Comparison of ENCODE assay signal across 1 cellular context in genomic region chr2:61764035-61764800, GRCh38.
TF ChIP-seq lines count a peak whose summit lies in the region.

No MANE protein-coding gene starts in this region.

TF ChIP-seq in HepG2, 621 proteins besides CTCF, POLR2A, EP300 and RAD21 (continued from another document and continues in another):
- TF ChIP-seq, protein P1, sequence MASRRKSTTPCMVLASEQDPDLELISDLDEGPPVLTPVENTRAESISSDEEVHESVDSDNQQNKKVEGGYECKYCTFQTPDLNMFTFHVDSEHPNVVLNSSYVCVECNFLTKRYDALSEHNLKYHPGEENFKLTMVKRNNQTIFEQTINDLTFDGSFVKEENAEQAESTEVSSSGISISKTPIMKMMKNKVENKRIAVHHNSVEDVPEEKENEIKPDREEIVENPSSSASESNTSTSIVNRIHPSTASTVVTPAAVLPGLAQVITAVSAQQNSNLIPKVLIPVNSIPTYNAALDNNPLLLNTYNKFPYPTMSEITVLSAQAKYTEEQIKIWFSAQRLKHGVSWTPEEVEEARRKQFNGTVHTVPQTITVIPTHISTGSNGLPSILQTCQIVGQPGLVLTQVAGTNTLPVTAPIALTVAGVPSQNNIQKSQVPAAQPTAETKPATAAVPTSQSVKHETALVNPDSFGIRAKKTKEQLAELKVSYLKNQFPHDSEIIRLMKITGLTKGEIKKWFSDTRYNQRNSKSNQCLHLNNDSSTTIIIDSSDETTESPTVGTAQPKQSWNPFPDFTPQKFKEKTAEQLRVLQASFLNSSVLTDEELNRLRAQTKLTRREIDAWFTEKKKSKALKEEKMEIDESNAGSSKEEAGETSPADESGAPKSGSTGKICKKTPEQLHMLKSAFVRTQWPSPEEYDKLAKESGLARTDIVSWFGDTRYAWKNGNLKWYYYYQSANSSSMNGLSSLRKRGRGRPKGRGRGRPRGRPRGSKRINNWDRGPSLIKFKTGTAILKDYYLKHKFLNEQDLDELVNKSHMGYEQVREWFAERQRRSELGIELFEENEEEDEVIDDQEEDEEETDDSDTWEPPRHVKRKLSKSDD (CRISPR knock-in tag; IDR thresholded peaks at IDR 0.05; ENCODE audit: low read depth): peak; percentile 73; the same call in 1 of the 2 replicates
- TF ChIP-seq, protein P2, sequence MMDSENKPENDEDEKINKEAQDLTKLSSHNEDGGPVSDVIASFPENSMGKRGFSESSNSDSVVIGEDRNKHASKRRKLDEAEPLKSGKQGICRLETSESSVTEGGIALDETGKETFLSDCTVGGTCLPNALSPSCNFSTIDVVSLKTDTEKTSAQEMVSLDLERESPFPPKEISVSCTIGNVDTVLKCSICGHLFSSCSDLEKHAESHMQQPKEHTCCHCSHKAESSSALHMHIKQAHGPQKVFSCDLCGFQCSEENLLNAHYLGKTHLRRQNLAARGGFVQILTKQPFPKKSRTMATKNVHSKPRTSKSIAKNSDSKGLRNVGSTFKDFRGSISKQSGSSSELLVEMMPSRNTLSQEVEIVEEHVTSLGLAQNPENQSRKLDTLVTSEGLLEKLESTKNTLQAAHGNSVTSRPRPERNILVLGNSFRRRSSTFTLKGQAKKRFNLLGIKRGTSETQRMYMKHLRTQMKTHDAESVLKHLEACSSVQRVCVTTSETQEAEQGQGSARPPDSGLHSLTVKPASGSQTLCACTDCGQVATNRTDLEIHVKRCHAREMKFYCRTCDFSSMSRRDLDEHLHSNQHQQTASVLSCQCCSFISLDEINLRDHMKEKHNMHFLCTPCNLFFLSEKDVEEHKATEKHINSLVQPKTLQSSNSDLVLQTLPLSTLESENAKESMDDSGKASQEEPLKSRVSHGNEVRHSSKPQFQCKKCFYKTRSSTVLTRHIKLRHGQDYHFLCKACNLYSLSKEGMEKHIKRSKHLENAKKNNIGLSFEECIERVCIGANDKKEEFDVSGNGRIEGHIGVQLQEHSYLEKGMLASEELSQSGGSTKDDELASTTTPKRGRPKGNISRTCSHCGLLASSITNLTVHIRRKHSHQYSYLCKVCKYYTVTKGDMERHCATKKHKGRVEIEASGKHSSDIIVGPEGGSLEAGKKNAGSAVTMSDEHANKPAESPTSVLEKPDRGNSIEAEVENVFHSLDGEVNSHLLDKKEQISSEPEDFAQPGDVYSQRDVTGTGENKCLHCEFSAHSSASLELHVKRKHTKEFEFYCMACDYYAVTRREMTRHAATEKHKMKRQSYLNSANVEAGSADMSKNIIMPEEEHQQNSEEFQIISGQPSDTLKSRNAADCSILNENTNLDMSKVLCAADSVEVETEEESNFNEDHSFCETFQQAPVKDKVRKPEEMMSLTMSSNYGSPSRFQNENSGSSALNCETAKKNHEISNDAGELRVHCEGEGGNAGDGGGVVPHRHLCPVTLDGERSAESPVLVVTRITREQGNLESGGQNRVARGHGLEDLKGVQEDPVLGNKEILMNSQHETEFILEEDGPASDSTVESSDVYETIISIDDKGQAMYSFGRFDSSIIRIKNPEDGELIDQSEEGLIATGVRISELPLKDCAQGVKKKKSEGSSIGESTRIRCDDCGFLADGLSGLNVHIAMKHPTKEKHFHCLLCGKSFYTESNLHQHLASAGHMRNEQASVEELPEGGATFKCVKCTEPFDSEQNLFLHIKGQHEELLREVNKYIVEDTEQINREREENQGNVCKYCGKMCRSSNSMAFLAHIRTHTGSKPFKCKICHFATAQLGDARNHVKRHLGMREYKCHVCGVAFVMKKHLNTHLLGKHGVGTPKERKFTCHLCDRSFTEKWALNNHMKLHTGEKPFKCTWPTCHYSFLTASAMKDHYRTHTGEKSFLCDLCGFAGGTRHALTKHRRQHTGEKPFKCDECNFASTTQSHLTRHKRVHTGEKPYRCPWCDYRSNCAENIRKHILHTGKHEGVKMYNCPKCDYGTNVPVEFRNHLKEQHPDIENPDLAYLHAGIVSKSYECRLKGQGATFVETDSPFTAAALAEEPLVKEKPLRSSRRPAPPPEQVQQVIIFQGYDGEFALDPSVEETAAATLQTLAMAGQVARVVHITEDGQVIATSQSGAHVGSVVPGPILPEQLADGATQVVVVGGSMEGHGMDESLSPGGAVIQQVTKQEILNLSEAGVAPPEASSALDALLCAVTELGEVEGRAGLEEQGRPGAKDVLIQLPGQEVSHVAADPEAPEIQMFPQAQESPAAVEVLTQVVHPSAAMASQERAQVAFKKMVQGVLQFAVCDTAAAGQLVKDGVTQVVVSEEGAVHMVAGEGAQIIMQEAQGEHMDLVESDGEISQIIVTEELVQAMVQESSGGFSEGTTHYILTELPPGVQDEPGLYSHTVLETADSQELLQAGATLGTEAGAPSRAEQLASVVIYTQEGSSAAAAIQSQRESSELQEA (CRISPR knock-in tag; IDR thresholded peaks at IDR 0.05; ENCODE audit: not compliant biosample characterization): peak; percentile 67
- peak; percentile 83 for TF ChIP-seq ZNF232 (CRISPR knock-in tag; IDR thresholded peaks at IDR 0.05; ENCODE audit: borderline replicate concordance)
- TF ChIP-seq ZBTB37 (CRISPR knock-in tag; IDR thresholded peaks at IDR 0.05): no peak
- TF ChIP-seq, protein P3, sequence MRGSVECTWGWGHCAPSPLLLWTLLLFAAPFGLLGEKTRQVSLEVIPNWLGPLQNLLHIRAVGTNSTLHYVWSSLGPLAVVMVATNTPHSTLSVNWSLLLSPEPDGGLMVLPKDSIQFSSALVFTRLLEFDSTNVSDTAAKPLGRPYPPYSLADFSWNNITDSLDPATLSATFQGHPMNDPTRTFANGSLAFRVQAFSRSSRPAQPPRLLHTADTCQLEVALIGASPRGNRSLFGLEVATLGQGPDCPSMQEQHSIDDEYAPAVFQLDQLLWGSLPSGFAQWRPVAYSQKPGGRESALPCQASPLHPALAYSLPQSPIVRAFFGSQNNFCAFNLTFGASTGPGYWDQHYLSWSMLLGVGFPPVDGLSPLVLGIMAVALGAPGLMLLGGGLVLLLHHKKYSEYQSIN (CRISPR knock-in tag; IDR thresholded peaks at IDR 0.05; ENCODE audit: borderline replicate concordance): no peak
- no peak for TF ChIP-seq ZFP36 (IDR thresholded peaks at IDR 0.05; ENCODE audit: borderline replicate concordance, low read depth, low read length, partially characterized antibody)
- 0 out of 2 replicates have a peak, but pooled peaks have one; percentile 68 for TF ChIP-seq ZNF274 (CRISPR knock-in tag; IDR thresholded peaks at IDR 0.05)
- no peak; the same call in 1 of the 2 replicates for TF ChIP-seq CSRNP2 (CRISPR knock-in tag; conservative IDR thresholded peaks at IDR 0.05; ENCODE audit: low read depth)
- peak; percentile 87; the same call in 1 of the 2 replicates for TF ChIP-seq MEF2D (CRISPR knock-in tag; IDR thresholded peaks at IDR 0.05)
- peak; percentile 27 for TF ChIP-seq REPIN1 (CRISPR knock-in tag; IDR thresholded peaks at IDR 0.05; ENCODE audit: borderline replicate concordance, low read depth)
- TF ChIP-seq CEBPB (IDR thresholded peaks at IDR 0.05; ENCODE audit: borderline replicate concordance, low read depth, low read length): no peak
- peak; percentile 65 for TF ChIP-seq IKZF4 (CRISPR knock-in tag; IDR thresholded peaks at IDR 0.05; ENCODE audit: borderline replicate concordance, low read depth, not compliant biosample characterization)
- TF ChIP-seq HMG20B (CRISPR knock-in tag; conservative IDR thresholded peaks at IDR 0.05): no peak
- TF ChIP-seq ZNF382 (CRISPR knock-in tag; IDR thresholded peaks at IDR 0.05; ENCODE audit: borderline replicate concordance): no peak
- TF ChIP-seq NR1H2 (CRISPR knock-in tag; IDR thresholded peaks at IDR 0.05; ENCODE audit: borderline replicate concordance, low read depth): no peak
- no peak; the same call in 1 of the 2 replicates for TF ChIP-seq HIC2 (CRISPR knock-in tag; IDR thresholded peaks at IDR 0.05; ENCODE audit: low read depth)
- TF ChIP-seq PCBP2 (optimal IDR thresholded peaks at IDR 0.05; ENCODE audit: low read depth, low read length, poor library complexity, severe bottlenecking): no peak
- no peak for TF ChIP-seq FOXO1 (CRISPR knock-in tag; IDR thresholded peaks at IDR 0.05)
- TF ChIP-seq TOE1 (CRISPR knock-in tag; IDR thresholded peaks at IDR 0.05): peak; percentile 6; the same call in 1 of the 2 replicates
- TF ChIP-seq, protein P4, sequence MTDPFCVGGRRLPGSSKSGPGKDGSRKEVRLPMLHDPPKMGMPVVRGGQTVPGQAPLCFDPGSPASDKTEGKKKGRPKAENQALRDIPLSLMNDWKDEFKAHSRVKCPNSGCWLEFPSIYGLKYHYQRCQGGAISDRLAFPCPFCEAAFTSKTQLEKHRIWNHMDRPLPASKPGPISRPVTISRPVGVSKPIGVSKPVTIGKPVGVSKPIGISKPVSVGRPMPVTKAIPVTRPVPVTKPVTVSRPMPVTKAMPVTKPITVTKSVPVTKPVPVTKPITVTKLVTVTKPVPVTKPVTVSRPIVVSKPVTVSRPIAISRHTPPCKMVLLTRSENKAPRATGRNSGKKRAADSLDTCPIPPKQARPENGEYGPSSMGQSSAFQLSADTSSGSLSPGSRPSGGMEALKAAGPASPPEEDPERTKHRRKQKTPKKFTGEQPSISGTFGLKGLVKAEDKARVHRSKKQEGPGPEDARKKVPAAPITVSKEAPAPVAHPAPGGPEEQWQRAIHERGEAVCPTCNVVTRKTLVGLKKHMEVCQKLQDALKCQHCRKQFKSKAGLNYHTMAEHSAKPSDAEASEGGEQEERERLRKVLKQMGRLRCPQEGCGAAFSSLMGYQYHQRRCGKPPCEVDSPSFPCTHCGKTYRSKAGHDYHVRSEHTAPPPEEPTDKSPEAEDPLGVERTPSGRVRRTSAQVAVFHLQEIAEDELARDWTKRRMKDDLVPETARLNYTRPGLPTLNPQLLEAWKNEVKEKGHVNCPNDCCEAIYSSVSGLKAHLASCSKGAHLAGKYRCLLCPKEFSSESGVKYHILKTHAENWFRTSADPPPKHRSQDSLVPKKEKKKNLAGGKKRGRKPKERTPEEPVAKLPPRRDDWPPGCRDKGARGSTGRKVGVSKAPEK (CRISPR knock-in tag; IDR thresholded peaks at IDR 0.05; ENCODE audit: borderline replicate concordance): no peak
- TF ChIP-seq RBAK (CRISPR knock-in tag; IDR thresholded peaks at IDR 0.05): no peak
- peak; percentile 97 for TF ChIP-seq ZNF501 (CRISPR knock-in tag; IDR thresholded peaks at IDR 0.05)
- no peak for TF ChIP-seq ZMYM2 (CRISPR knock-in tag; IDR thresholded peaks at IDR 0.05)
- peak; percentile 58 for TF ChIP-seq MED1 (CRISPR knock-in tag; IDR thresholded peaks at IDR 0.05)
- 0 out of 2 replicates have a peak, but pooled peaks have one; percentile 66 for TF ChIP-seq ZNF577 (CRISPR knock-in tag; IDR thresholded peaks at IDR 0.05; ENCODE audit: borderline replicate concordance, low read depth)
- no peak for TF ChIP-seq CBX2 (IDR thresholded peaks at IDR 0.05; ENCODE audit: low read depth, low read length)
- TF ChIP-seq CBX2 (CRISPR knock-in tag; IDR thresholded peaks at IDR 0.05; ENCODE audit: low read depth): no peak
- no peak for TF ChIP-seq RCOR2 (CRISPR knock-in tag; IDR thresholded peaks at IDR 0.05)
- TF ChIP-seq BORCS8-MEF2B (CRISPR knock-in tag; IDR thresholded peaks at IDR 0.05): peak; percentile 82; the same call in 1 of the 2 replicates
- no peak for TF ChIP-seq ZMYM3 (CRISPR knock-in tag; IDR thresholded peaks at IDR 0.05)
- no peak for TF ChIP-seq ZKSCAN8 (CRISPR knock-in tag; IDR thresholded peaks at IDR 0.05; ENCODE audit: borderline replicate concordance)
- 0 out of 2 replicates have a peak, but pooled peaks have one; percentile 34 for TF ChIP-seq PBX3 (CRISPR knock-in tag; IDR thresholded peaks at IDR 0.05; ENCODE audit: borderline replicate concordance)
- no peak for TF ChIP-seq ZNF44 (CRISPR knock-in tag; IDR thresholded peaks at IDR 0.05)
- no peak for TF ChIP-seq ZNF768 (CRISPR knock-in tag; IDR thresholded peaks at IDR 0.05)
- peak; percentile 34; the same call in 1 of the 2 replicates for TF ChIP-seq FOSL1 (CRISPR knock-in tag; IDR thresholded peaks at IDR 0.05; ENCODE audit: borderline replicate concordance)
- no peak for TF ChIP-seq HNF4G (IDR thresholded peaks at IDR 0.05; ENCODE audit: borderline replicate concordance, low read depth, low read length)
- no peak for TF ChIP-seq HNF4G (CRISPR knock-in tag; IDR thresholded peaks at IDR 0.05; ENCODE audit: borderline replicate concordance, low read depth)
- TF ChIP-seq ZNF557 (CRISPR knock-in tag; IDR thresholded peaks at IDR 0.05): 0 out of 2 replicates have a peak, but pooled peaks have one; percentile 62
- peak; percentile 96 for TF ChIP-seq ZNF883 (CRISPR knock-in tag; IDR thresholded peaks at IDR 0.05; ENCODE audit: not compliant biosample characterization)
- TF ChIP-seq SALL2 (CRISPR knock-in tag; IDR thresholded peaks at IDR 0.05): peak; percentile 77
